ENCODE assay signal across 1 cellular context in genomic region chr6:110432285-110432899, GRCh38.
TF ChIP-seq lines count a peak whose summit lies in the region.

No MANE protein-coding gene starts in this region.

TF ChIP-seq in HepG2, 621 proteins besides CTCF, POLR2A, EP300 and RAD21:
- TF ChIP-seq, protein P1, sequence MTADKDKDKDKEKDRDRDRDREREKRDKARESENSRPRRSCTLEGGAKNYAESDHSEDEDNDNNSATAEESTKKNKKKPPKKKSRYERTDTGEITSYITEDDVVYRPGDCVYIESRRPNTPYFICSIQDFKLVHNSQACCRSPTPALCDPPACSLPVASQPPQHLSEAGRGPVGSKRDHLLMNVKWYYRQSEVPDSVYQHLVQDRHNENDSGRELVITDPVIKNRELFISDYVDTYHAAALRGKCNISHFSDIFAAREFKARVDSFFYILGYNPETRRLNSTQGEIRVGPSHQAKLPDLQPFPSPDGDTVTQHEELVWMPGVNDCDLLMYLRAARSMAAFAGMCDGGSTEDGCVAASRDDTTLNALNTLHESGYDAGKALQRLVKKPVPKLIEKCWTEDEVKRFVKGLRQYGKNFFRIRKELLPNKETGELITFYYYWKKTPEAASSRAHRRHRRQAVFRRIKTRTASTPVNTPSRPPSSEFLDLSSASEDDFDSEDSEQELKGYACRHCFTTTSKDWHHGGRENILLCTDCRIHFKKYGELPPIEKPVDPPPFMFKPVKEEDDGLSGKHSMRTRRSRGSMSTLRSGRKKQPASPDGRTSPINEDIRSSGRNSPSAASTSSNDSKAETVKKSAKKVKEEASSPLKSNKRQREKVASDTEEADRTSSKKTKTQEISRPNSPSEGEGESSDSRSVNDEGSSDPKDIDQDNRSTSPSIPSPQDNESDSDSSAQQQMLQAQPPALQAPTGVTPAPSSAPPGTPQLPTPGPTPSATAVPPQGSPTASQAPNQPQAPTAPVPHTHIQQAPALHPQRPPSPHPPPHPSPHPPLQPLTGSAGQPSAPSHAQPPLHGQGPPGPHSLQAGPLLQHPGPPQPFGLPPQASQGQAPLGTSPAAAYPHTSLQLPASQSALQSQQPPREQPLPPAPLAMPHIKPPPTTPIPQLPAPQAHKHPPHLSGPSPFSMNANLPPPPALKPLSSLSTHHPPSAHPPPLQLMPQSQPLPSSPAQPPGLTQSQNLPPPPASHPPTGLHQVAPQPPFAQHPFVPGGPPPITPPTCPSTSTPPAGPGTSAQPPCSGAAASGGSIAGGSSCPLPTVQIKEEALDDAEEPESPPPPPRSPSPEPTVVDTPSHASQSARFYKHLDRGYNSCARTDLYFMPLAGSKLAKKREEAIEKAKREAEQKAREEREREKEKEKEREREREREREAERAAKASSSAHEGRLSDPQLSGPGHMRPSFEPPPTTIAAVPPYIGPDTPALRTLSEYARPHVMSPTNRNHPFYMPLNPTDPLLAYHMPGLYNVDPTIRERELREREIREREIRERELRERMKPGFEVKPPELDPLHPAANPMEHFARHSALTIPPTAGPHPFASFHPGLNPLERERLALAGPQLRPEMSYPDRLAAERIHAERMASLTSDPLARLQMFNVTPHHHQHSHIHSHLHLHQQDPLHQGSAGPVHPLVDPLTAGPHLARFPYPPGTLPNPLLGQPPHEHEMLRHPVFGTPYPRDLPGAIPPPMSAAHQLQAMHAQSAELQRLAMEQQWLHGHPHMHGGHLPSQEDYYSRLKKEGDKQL (CRISPR knock-in tag; IDR thresholded peaks at IDR 0.05; ENCODE audit: low read depth): no peak
- TF ChIP-seq ZNF740 (CRISPR knock-in tag; IDR thresholded peaks at IDR 0.05) (no peak), ZNF644 (CRISPR knock-in tag; IDR thresholded peaks at IDR 0.05; ENCODE audit: low read depth) (peak; percentile 63; the same call in 1 of the 2 replicates), TAF15 (IDR thresholded peaks at IDR 0.05; ENCODE audit: low read depth, low read length, poor library complexity, severe bottlenecking) (no peak), ZZZ3 (CRISPR knock-in tag; IDR thresholded peaks at IDR 0.05; ENCODE audit: borderline replicate concordance) (no peak), CEBPB (IDR thresholded peaks at IDR 0.05; ENCODE audit: borderline replicate concordance, low read depth, low read length) (peak; percentile 46; the same call in 1 of the 2 replicates), PAX8 (CRISPR knock-in tag; IDR thresholded peaks at IDR 0.05; ENCODE audit: borderline replicate concordance) (no peak), ATF4 (CRISPR knock-in tag; IDR thresholded peaks at IDR 0.05) (peak in 1 of 2 experiments; percentile 81; a peak in 2 of 4 replicates), MBD4 (IDR thresholded peaks at IDR 0.05; ENCODE audit: borderline replicate concordance, low read length) (no peak), ZNF503 (CRISPR knock-in tag; IDR thresholded peaks at IDR 0.05) (no peak), CEBPG (CRISPR knock-in tag; IDR thresholded peaks at IDR 0.05) (peak; percentile 41), SCMH1 (CRISPR knock-in tag; IDR thresholded peaks at IDR 0.05; ENCODE audit: borderline replicate concordance) (no peak), ETV6 (CRISPR knock-in tag; conservative IDR thresholded peaks at IDR 0.05) (no peak), PCBP2 (optimal IDR thresholded peaks at IDR 0.05; ENCODE audit: low read depth, low read length, poor library complexity, severe bottlenecking) (no peak)
- TF ChIP-seq, protein P2, sequence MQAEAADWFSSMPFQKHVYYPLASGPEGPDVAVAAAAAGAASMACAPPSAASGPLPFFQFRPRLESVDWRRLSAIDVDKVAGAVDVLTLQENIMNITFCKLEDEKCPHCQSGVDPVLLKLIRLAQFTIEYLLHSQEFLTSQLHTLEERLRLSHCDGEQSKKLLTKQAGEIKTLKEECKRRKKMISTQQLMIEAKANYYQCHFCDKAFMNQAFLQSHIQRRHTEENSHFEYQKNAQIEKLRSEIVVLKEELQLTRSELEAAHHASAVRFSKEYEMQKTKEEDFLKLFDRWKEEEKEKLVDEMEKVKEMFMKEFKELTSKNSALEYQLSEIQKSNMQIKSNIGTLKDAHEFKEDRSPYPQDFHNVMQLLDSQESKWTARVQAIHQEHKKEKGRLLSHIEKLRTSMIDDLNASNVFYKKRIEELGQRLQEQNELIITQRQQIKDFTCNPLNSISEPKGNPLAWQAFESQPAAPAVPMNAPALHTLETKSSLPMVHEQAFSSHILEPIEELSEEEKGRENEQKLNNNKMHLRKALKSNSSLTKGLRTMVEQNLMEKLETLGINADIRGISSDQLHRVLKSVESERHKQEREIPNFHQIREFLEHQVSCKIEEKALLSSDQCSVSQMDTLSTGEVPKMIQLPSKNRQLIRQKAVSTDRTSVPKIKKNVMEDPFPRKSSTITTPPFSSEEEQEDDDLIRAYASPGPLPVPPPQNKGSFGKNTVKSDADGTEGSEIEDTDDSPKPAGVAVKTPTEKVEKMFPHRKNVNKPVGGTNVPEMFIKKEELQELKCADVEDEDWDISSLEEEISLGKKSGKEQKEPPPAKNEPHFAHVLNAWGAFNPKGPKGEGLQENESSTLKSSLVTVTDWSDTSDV (CRISPR knock-in tag; IDR thresholded peaks at IDR 0.05): no peak
